30 cellular contexts compared by ENCODE assay signal in the genomic region with DNA sequence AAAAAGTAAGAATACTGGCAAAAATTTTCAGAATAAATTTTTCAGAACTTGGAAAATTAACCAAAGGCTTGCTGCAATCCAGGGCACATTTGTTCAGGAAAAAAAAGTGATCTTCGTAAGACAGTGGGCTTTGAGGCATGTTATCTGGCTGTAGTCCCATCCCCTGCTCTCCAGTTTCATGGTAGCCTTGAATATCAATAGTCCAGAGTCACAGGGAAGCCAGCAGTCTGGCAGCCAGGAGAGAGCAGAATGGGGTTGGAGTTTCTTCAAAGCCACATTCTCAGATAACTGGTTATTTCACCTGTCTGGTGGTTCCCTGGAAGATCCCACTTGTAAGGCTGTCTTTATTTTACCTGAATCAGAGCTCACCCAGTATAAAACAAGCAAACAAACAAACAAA.
"Had no signal": no experiment of that assay in that cellular context is flagged by ENCODE, and none has a peak within 500 bp of the region (broad histone marks: within the 10 kb centered on the region; RNA-seq: fewer than 3 reads in every experiment).

No MANE protein-coding gene starts in this region.

- H3K9me3 Mint-ChIP-seq: activated CD4-positive, alpha-beta T cell treated with anti-CD3 and anti-CD28 coated beads, Interleukin-2, amount 10 ng/mL, durations not matched to agents 24 days and 14 days; activated CD8-positive, alpha-beta T cell treated with anti-CD3 and anti-CD28 coated beads for 36 hours; activated naive CD4-positive, alpha-beta T cell treated with anti-CD3 and anti-CD28 coated beads for 36 hours; activated naive CD4-positive, alpha-beta T cell treated with anti-CD3 and anti-CD28 coated beads, Interleukin-2, amount 50 U/mL, for 72 hours; activated T-cell treated with anti-CD3 and anti-CD28 coated beads, Interleukin-2, amount 50 U/mL, for 72 hours; activated T-helper 17 cell treated with anti-CD3 and anti-CD28 coated beads, Interleukin-2, amount 50 U/mL, for 72 hours had no signal

- H3K27ac ChIP-seq: adrenal gland, body of pancreas, breast epithelium, WERI-Rb-1 had no signal

- H3K27ac Mint-ChIP-seq: activated CD4-positive, alpha-beta T cell treated with anti-CD3 and anti-CD28 coated beads, Interleukin-2, amount 10 ng/mL, durations not matched to agents 24 days and 14 days; activated CD8-positive, alpha-beta T cell treated with anti-CD3 and anti-CD28 coated beads for 36 hours; activated naive CD4-positive, alpha-beta T cell treated with anti-CD3 and anti-CD28 coated beads for 36 hours; activated naive CD4-positive, alpha-beta T cell treated with anti-CD3 and anti-CD28 coated beads, Interleukin-2, amount 50 U/mL, for 72 hours; activated T-cell treated with anti-CD3 and anti-CD28 coated beads, Interleukin-2, amount 50 U/mL, for 72 hours; activated T-helper 17 cell treated with anti-CD3 and anti-CD28 coated beads, Interleukin-2, amount 50 U/mL, for 72 hours had no signal

- H3K27me3 ChIP-seq: adrenal gland, body of pancreas had no signal

- H3K4me3 ChIP-seq: adrenal gland, body of pancreas, breast epithelium, MG63 had no signal

- H3K4me1 ChIP-seq: adrenal gland, body of pancreas, breast epithelium had no signal

- H3K36me3 ChIP-seq: adrenal gland, breast epithelium, MG63, WERI-Rb-1 had no signal

- H3K9me3 ChIP-seq: adrenal gland, body of pancreas, breast epithelium, MG63 had no signal

- H3K4me3 Mint-ChIP-seq: activated CD4-positive, alpha-beta T cell treated with anti-CD3 and anti-CD28 coated beads, Interleukin-2, amount 10 ng/mL, durations not matched to agents 24 days and 14 days; activated CD8-positive, alpha-beta T cell treated with anti-CD3 and anti-CD28 coated beads for 36 hours; activated naive CD4-positive, alpha-beta T cell treated with anti-CD3 and anti-CD28 coated beads for 36 hours; activated T-cell treated with anti-CD3 and anti-CD28 coated beads, Interleukin-2, amount 50 U/mL, for 72 hours; activated T-helper 17 cell treated with anti-CD3 and anti-CD28 coated beads, Interleukin-2, amount 50 U/mL, for 72 hours had no signal

- H3K4me1 Mint-ChIP-seq: activated CD4-positive, alpha-beta T cell treated with anti-CD3 and anti-CD28 coated beads, Interleukin-2, amount 10 ng/mL, durations not matched to agents 24 days and 14 days; activated T-helper 17 cell treated with anti-CD3 and anti-CD28 coated beads, Interleukin-2, amount 50 U/mL, for 72 hours had no signal

- H3K36me3 Mint-ChIP-seq: activated naive CD4-positive, alpha-beta T cell treated with anti-CD3 and anti-CD28 coated beads, Interleukin-2, amount 50 U/mL, for 72 hours had no signal

- ATAC-seq: activated CD8-positive, alpha-beta T cell treated with anti-CD3 and anti-CD28 coated beads for 36 hours; activated naive CD4-positive, alpha-beta T cell treated with anti-CD3 and anti-CD28 coated beads, Interleukin-2, amount 50 U/mL, for 72 hours; activated T-cell treated with anti-CD3 and anti-CD28 coated beads, Interleukin-2, amount 50 U/mL, for 72 hours; activated T-helper 17 cell treated with anti-CD3 and anti-CD28 coated beads, Interleukin-2, amount 50 U/mL, for 72 hours; body of pancreas had no signal

- DNase-seq: activated CD4-positive, alpha-beta T cell treated with anti-CD3 and anti-CD28 coated beads, Interleukin-2, amount 10 ng/mL, durations not matched to agents 24 days and 14 days; activated CD4-positive, alpha-beta T cell treated with anti-CD3 and anti-CD28 coated beads, Interleukin-2, amount 50 U/mL, for 4 hours; activated CD8-positive, alpha-beta T cell treated with anti-CD3 and anti-CD28 coated beads for 36 hours; activated gamma-delta T cell treated with Interleukin-2 at 50 U/mL for 16 hours; activated naive CD4-positive, alpha-beta T cell treated with anti-CD3 and anti-CD28 coated beads for 36 hours; activated T-cell treated with anti-CD3 and anti-CD28 coated beads, Interleukin-2, amount 50 U/mL, for 1 hour; activated T-cell treated with anti-CD3 and anti-CD28 coated beads, Interleukin-2, amount 50 U/mL, for 72 hours; adrenal gland; body of pancreas; Kasumi-1; KG1; MG63; NCI-H1048; NCI-H1105 treated with DMSO at 0.1 percent for 48 hours; NCI-H1436; NCI-H1694; NCI-H1930; NCI-H2081 treated with DMSO at 0.1 percent for 48 hours; NCI-H345; NCI-H524 treated with DMSO at 0.1 percent for 48 hours; OCI-M1; Right ventricle myocardium superior; SW 1271; T-helper 1 cell; T-helper 2 cell; T-helper 9 cell; WERI-Rb-1 had no signal
